In genomic region chr6:68778356-68779020, GRCh38 we compare ENCODE assay signal across 8 cellular contexts.
DNase-seq lines count a peak whose midpoint lies in the region; ATAC-seq and TF ChIP-seq lines count a peak whose summit lies in the region.

No MANE protein-coding gene starts in this region.

- peak in 4 of 6 experiments; percentile 17 to 51 (median 38) for TF ChIP-seq CTCF in Peyer's patch (IDR thresholded peaks at IDR 0.05)
- TF ChIP-seq CTCF in epithelial cell of proximal tubule (conservative IDR thresholded peaks at IDR 0.05; ENCODE audit: low read depth, low read length) = peak; percentile 78
- peak; percentile 60 for TF ChIP-seq CTCF in nephron progenitor cell (IDR thresholded peaks at IDR 0.05)
- no peak for TF ChIP-seq CTCF in natural killer cell (IDR thresholded peaks at IDR 0.05)

- DNase-seq in G401 (ENCODE audit: low spot score) (peak; percentile 96), Peyer's patch (no peak), epithelial cell of proximal tubule (ENCODE audit: low read depth) (no peak), nephron progenitor cell (peak; percentile 30), NCI-H226 (no peak), natural killer cell (no peak)
- no peak for DNase-seq in CD4-positive, alpha-beta memory T cell

- H3K27ac Mint-ChIP-seq in nephron progenitor cell (no peak overlapping the region), natural killer cell (no peak overlapping the region)
- no peak overlapping the region for H3K27ac Mint-ChIP-seq in CD4-positive, alpha-beta memory T cell

- POLR2A ChIA-PET in CD4-positive, alpha-beta memory T cell (lab: Charles Lee; ENCODE audit: partially characterized antibody) = no interaction called here

- no peak overlapping the region for H3K27ac ChIP-seq in Peyer's patch
- no peak overlapping the region for H3K27ac ChIP-seq in CD4-positive, alpha-beta memory T cell (ENCODE audit: low read depth, low read length)

- ATAC-seq in natural killer cell = no peak

- H3K4me3 Mint-ChIP-seq in nephron progenitor cell (no peak overlapping the region), natural killer cell (no peak overlapping the region)
- no peak overlapping the region for H3K4me3 Mint-ChIP-seq in CD4-positive, alpha-beta memory T cell

- H3K4me1 Mint-ChIP-seq in nephron progenitor cell (no peaks in the 10 kb centered on the region), natural killer cell (no peaks in the 10 kb centered on the region)
- H3K4me1 Mint-ChIP-seq in CD4-positive, alpha-beta memory T cell = no peaks in the 10 kb centered on the region

- H3K36me3 Mint-ChIP-seq in nephron progenitor cell (ENCODE audit: low read depth) (no peaks in the 10 kb centered on the region), natural killer cell (no peaks in the 10 kb centered on the region)
- no peaks in the 10 kb centered on the region for H3K36me3 Mint-ChIP-seq in CD4-positive, alpha-beta memory T cell

- H3K9me3 ChIP-seq in Peyer's patch = no peaks in the 10 kb centered on the region
- H3K9me3 ChIP-seq in CD4-positive, alpha-beta memory T cell (ENCODE audit: control insufficient read depth in 1 of 2, low read length in 2 of 2) = no peaks in the 10 kb centered on the region

- no peak for TF ChIP-seq POLR2A in Peyer's patch (IDR thresholded peaks at IDR 0.05)

- no peak for TF ChIP-seq EP300 in Ishikawa (IDR thresholded peaks at IDR 0.05; ENCODE audit: borderline replicate concordance)

- CTCF ChIA-PET in CD4-positive, alpha-beta memory T cell (lab: Charles Lee; ENCODE audit: partially characterized antibody) = no interaction called here

- intact Hi-C loops in CD4-positive, alpha-beta memory T cell (cut with micrococcal nuclease) = no loop called here
- intact Hi-C loops in natural killer cell (cut with micrococcal nuclease) = no loop called here

- in situ Hi-C loops in G401 (cut with HindIII; ENCODE audit: low sequenced_read_pairs) = no loop called here

- H3K36me3 ChIP-seq in Peyer's patch = no peaks in the 10 kb centered on the region
- H3K36me3 ChIP-seq in CD4-positive, alpha-beta memory T cell (ENCODE audit: insufficient read depth, low read length) = no peaks in the 10 kb centered on the region

- H3K4me1 ChIP-seq in Peyer's patch = no peaks in the 10 kb centered on the region
- no peaks in the 10 kb centered on the region for H3K4me1 ChIP-seq in CD4-positive, alpha-beta memory T cell (ENCODE audit: insufficient read depth, low read length)

- H3K27me3 ChIP-seq in Peyer's patch = no peaks in the 10 kb centered on the region
- no peaks in the 10 kb centered on the region for H3K27me3 ChIP-seq in CD4-positive, alpha-beta memory T cell (ENCODE audit: insufficient read depth, low read length)

- TF ChIP-seq RAD21 in Ishikawa (IDR thresholded peaks at IDR 0.05; ENCODE audit: low read depth) = peak; percentile 83

- H3K27me3 Mint-ChIP-seq in nephron progenitor cell (ENCODE audit: low read depth, poor library complexity) (peaks cover 4% of the 10 kb centered on the region), natural killer cell (ENCODE audit: low read depth in 2 of 2) (no peaks in the 10 kb centered on the region)
- H3K27me3 Mint-ChIP-seq in CD4-positive, alpha-beta memory T cell = no peaks in the 10 kb centered on the region

- H3K9me3 Mint-ChIP-seq in nephron progenitor cell = no peaks in the 10 kb centered on the region
- H3K9me3 Mint-ChIP-seq in CD4-positive, alpha-beta memory T cell = peaks cover 0 to 5% (median 0%) of the 10 kb centered on the region in 8 donors
- peaks cover 4 to 9% of the 10 kb centered on the region in 2 donors for H3K9me3 Mint-ChIP-seq in natural killer cell

- H3K4me3 ChIP-seq in Peyer's patch (no peak overlapping the region), epithelial cell of proximal tubule (ENCODE audit: low read depth, low read length) (no peak overlapping the region)
- H3K4me3 ChIP-seq in CD4-positive, alpha-beta memory T cell (ENCODE audit: low read length in 2 of 2) = no peak overlapping the region

TF ChIP-seq in Ishikawa, 13 proteins besides CTCF, POLR2A, EP300 and RAD21:
- no peak for TF ChIP-seq ZBTB7A (IDR thresholded peaks at IDR 0.05; ENCODE audit: low read depth)
- TF ChIP-seq CREB1 (IDR thresholded peaks at IDR 0.05; ENCODE audit: low read depth) = no peak
- TF ChIP-seq NFIC (IDR thresholded peaks at IDR 0.05) = 0 out of 2 replicates have a peak, but pooled peaks have one; percentile 18

Comparison
In these comparisons a context has a peak if more than half of its experiments do, and no peak if none do; other contexts are left out.
1. DNase-seq: peak in G401 (single experiment) and nephron progenitor cell (single experiment); none in Peyer's patch (0 of 3), epithelial cell of proximal tubule (single experiment), NCI-H226 (single experiment), CD4-positive, alpha-beta memory T cell (0 of 5) and natural killer cell (single experiment).